Comparison of ENCODE assay signal across 26 cellular contexts in genomic region chr5:169273451-169273850, GRCh38. TPM values are rescaled to one million over a fixed set of nuclear protein-coding genes. Genes with fewer than 3 reads are reported as not detected.
"Had no signal": no experiment of that assay in that cellular context is flagged by ENCODE, and none has a peak within 500 bp of the region (broad histone marks: within the 10 kb centered on the region; RNA-seq: fewer than 3 reads in every experiment).

No MANE protein-coding gene starts in this region.

- H3K4me1 ChIP-seq: prostate gland, spleen, upper lobe of right lung, uterus had no signal

- H3K36me3 Mint-ChIP-seq: naive thymus-derived CD4-positive, alpha-beta T cell; natural killer cell; stimulated activated memory B cell treated with anti-CD40 and anti-IgM and Interleukin-4, amounts not matched to agents 10 μg/mL and 1 μg/mL and 100 μg/mL, for 72 hours had no signal

- H3K4me3 ChIP-seq: ovary, prostate gland, right atrium auricular region, skin epidermis, smooth muscle cell, spleen, thoracic aorta, tibial artery, transverse colon, upper lobe of right lung, uterus had no signal

- H3K27me3 ChIP-seq: ovary, right atrium auricular region, spleen, tibial artery, transverse colon, upper lobe of right lung, uterus had no signal

- H3K9me3 ChIP-seq: ovary, prostate gland, right atrium auricular region, spleen, thoracic aorta, tibial artery, transverse colon, upper lobe of right lung, uterus had no signal

- H3K27me3 Mint-ChIP-seq: stimulated activated memory B cell treated with anti-CD40 and anti-IgM and Interleukin-4, amounts not matched to agents 10 μg/mL and 1 μg/mL and 100 μg/mL, for 72 hours; stimulated activated naive CD8-positive, alpha-beta T cell treated with anti-CD3 and anti-CD28 coated beads, Interleukin-15, amount 100 ng/mL, for 72 hours; type B pancreatic cell had no signal

- H3K36me3 ChIP-seq: ovary, prostate gland, right atrium auricular region, spleen, thoracic aorta, transverse colon, upper lobe of right lung, uterus had no signal

- H3K9me3 Mint-ChIP-seq: natural killer cell; nephron; stimulated activated memory B cell treated with anti-CD40 and anti-IgM and Interleukin-4, amounts not matched to agents 10 μg/mL and 1 μg/mL and 100 μg/mL, for 72 hours; stimulated activated naive CD8-positive, alpha-beta T cell treated with anti-CD3 and anti-CD28 coated beads, Interleukin-15, amount 100 ng/mL, for 72 hours; type B pancreatic cell had no signal

- H3K4me1 Mint-ChIP-seq: naive thymus-derived CD4-positive, alpha-beta T cell; natural killer cell; stimulated activated memory B cell treated with anti-CD40 and anti-IgM and Interleukin-4, amounts not matched to agents 10 μg/mL and 1 μg/mL and 100 μg/mL, for 72 hours; stimulated activated naive CD8-positive, alpha-beta T cell treated with anti-CD3 and anti-CD28 coated beads, Interleukin-15, amount 100 ng/mL, for 72 hours had no signal

- H3K4me2 ChIP-seq: smooth muscle cell had no signal

- H3K4me3 Mint-ChIP-seq: naive thymus-derived CD4-positive, alpha-beta T cell; natural killer cell; nephron; neural crest cell; stimulated activated memory B cell treated with anti-CD40 and anti-IgM and Interleukin-4, amounts not matched to agents 10 μg/mL and 1 μg/mL and 100 μg/mL, for 72 hours; stimulated activated naive CD8-positive, alpha-beta T cell treated with anti-CD3 and anti-CD28 coated beads, Interleukin-15, amount 100 ng/mL, for 72 hours; type B pancreatic cell had no signal

- DNase-seq: naive thymus-derived CD4-positive, alpha-beta T cell; natural killer cell; occipital lobe; ovary; spleen; stimulated activated CD4-positive, alpha-beta T cell treated with anti-CD3 and anti-CD28 coated beads, Interleukin-12 subunit alpha, Interleukin-12 subunit beta, amount 100 ng/mL, for 4 hours; stimulated activated CD4-positive, alpha-beta T cell treated with anti-CD3 and anti-CD28 coated beads, Interleukin-1b, Interleukin-23, amount 100 ng/mL, for 48 hours; stimulated activated CD4-positive, alpha-beta T cell treated with anti-CD3 and anti-CD28 coated beads, Interleukin-4, amount 100 ng/mL, for 1 hour; stimulated activated CD4-positive, alpha-beta T cell treated with anti-CD3 and anti-CD28 coated beads, Interleukin-4, amount 100 ng/mL, for 4 hours; stimulated activated CD8-positive, alpha-beta memory T cell treated with anti-CD3 and anti-CD28 coated beads, Interleukin-4, amount 100 ng/mL, for 48 hours; stimulated activated naive CD4-positive, alpha-beta T cell; stimulated activated naive CD8-positive, alpha-beta T cell treated with anti-CD3 and anti-CD28 coated beads, Interleukin-15, amount 100 ng/mL, for 72 hours; stimulated activated naive CD8-positive, alpha-beta T cell treated with anti-CD3 and anti-CD28 coated beads, Interleukin-15, Interleukin-2, amounts not matched to agents 100 U/mL and 50 U/mL, for 24 hours; tibial artery; transverse colon; upper lobe of right lung; uterus had no signal

- H3K27ac Mint-ChIP-seq: naive thymus-derived CD4-positive, alpha-beta T cell; natural killer cell; nephron; stimulated activated memory B cell treated with anti-CD40 and anti-IgM and Interleukin-4, amounts not matched to agents 10 μg/mL and 1 μg/mL and 100 μg/mL, for 72 hours; type B pancreatic cell had no signal

- H3K27ac ChIP-seq: ovary, prostate gland, right atrium auricular region, skin epidermis, spleen, thoracic aorta, tibial artery, transverse colon, upper lobe of right lung, uterus had no signal

RNA-seq across cellular contexts. Expression of gene SLIT3, which starts 27.5 kb away (rescaled TPM):
- polyA plus RNA-seq: naive thymus-derived CD4-positive, alpha-beta T cell had no signal
